In genomic region chr7:135197906-135198655, GRCh38 we compare ENCODE assay signal across 34 cellular contexts. TPM values are rescaled to one million over a fixed set of nuclear protein-coding genes. Genes with fewer than 3 reads are reported as not detected.
DNase-seq lines count a peak whose midpoint lies in the region; ATAC-seq and TF ChIP-seq lines count a peak whose summit lies in the region.
"Had no signal": no experiment of that assay in that cellular context is flagged by ENCODE, and none has a peak within 500 bp of the region (broad histone marks: within the 10 kb centered on the region; RNA-seq: fewer than 3 reads in every experiment).

No MANE protein-coding gene starts in this region.

- TF ChIP-seq CTCF in endothelial cell (IDR thresholded peaks at IDR 0.05; ENCODE audit: unreplicated experiment): no peak

- no peak overlapping the region for H3K4me3 ChIP-seq in HAP-1
- H3K4me3 ChIP-seq: esophagus muscularis mucosa, gastroesophageal sphincter, GM12878, Peyer's patch, prostate gland, tibial nerve had no signal

- ATAC-seq in activated naive CD8-positive, alpha-beta T cell treated with anti-CD3 and anti-CD28 coated beads, Interleukin-2, amount 50 U/mL, for 24 hours: peak; percentile 72
- ATAC-seq in HG02588 (IDR thresholded peaks at IDR 0.05; ENCODE audit: unreplicated experiment) (peak; percentile 22), HG03354 (IDR thresholded peaks at IDR 0.05; ENCODE audit: poor library complexity, severe bottlenecking, unreplicated experiment) (no peak)
- ATAC-seq: gastroesophageal sphincter, HCT116, sciatic nerve had no signal

- peak overlapping the region; percentile 6 for H3K27ac Mint-ChIP-seq in activated naive CD8-positive, alpha-beta T cell treated with anti-CD3 and anti-CD28 coated beads, Interleukin-2, amount 50 U/mL, for 24 hours
- H3K27ac Mint-ChIP-seq in activated naive CD8-positive, alpha-beta T cell treated with anti-CD3 and anti-CD28 coated beads for 36 hours: no peak overlapping the region
- H3K27ac Mint-ChIP-seq in endothelial cell (ENCODE audit: unreplicated experiment): no peak overlapping the region
- H3K27ac Mint-ChIP-seq: activated naive CD4-positive, alpha-beta T cell treated with anti-CD3 and anti-CD28 coated beads, Interleukin-2, amount 50 U/mL, for 24 hours; endodermal cell; naive B cell had no signal

- H3K9me3 Mint-ChIP-seq in activated naive CD8-positive, alpha-beta T cell treated with anti-CD3 and anti-CD28 coated beads, Interleukin-2, amount 50 U/mL, for 24 hours: no peaks in the 10 kb centered on the region
- no peaks in the 10 kb centered on the region for H3K9me3 Mint-ChIP-seq in activated naive CD8-positive, alpha-beta T cell treated with anti-CD3 and anti-CD28 coated beads for 36 hours
- no peaks in the 10 kb centered on the region for H3K9me3 Mint-ChIP-seq in endothelial cell (ENCODE audit: unreplicated experiment)
- H3K9me3 Mint-ChIP-seq: activated naive CD4-positive, alpha-beta T cell treated with anti-CD3 and anti-CD28 coated beads, Interleukin-2, amount 50 U/mL, for 24 hours; endodermal cell; IgD-negative memory B cell; naive B cell had no signal

- no peak for DNase-seq in activated naive CD8-positive, alpha-beta T cell treated with anti-CD3 and anti-CD28 coated beads, Interleukin-2, amount 50 U/mL, for 24 hours
- no peak for DNase-seq in activated naive CD8-positive, alpha-beta T cell treated with anti-CD3 and anti-CD28 coated beads for 36 hours
- no peak for DNase-seq in endothelial cell (ENCODE audit: low spot score)
- peak; percentile 22 for DNase-seq in stimulated activated CD8-positive, alpha-beta memory T cell treated with anti-CD3 and anti-CD28 coated beads, Interleukin-4, amount 100 ng/mL, for 48 hours
- DNase-seq in HAP-1 (ENCODE audit: low spot score in 2 of 2): no peak
- DNase-seq in activated CD4-positive, CD25-positive, alpha-beta regulatory T cell treated with anti-CD3 and anti-CD28 coated beads, Interleukin-2, amount 50 U/mL, for 72 hours: no peak
- DNase-seq: activated CD8-positive, alpha-beta memory T cell treated with anti-CD3 and anti-CD28 coated beads, Interleukin-2, amount 50 U/mL, for 4 hours; aorta; BE2C; central memory CD4-positive, alpha-beta T cell; DMS 273 treated with DMSO at 0.1 percent for 48 hours; endodermal cell; kidney glomerular epithelial cell; midbrain; naive B cell; NCI-H146; NCI-H446 treated with DMSO at 0.1 percent for 48 hours; NCI-H774; Peyer's patch; SHP77 treated with DMSO at 0.1 percent for 48 hours; stimulated activated CD4-positive, alpha-beta T cell treated with anti-CD3 and anti-CD28 coated beads, Interleukin-12 subunit alpha, Interleukin-12 subunit beta, amount 100 ng/mL, for 4 hours; stimulated activated CD4-positive, alpha-beta T cell treated with anti-CD3 and anti-CD28 coated beads, Interleukin-2, amount 100 ng/mL, for 48 hours had no signal

- H3K27me3 Mint-ChIP-seq in activated naive CD8-positive, alpha-beta T cell treated with anti-CD3 and anti-CD28 coated beads, Interleukin-2, amount 50 U/mL, for 24 hours: no peaks in the 10 kb centered on the region
- H3K27me3 Mint-ChIP-seq in activated naive CD8-positive, alpha-beta T cell treated with anti-CD3 and anti-CD28 coated beads for 36 hours: no peaks in the 10 kb centered on the region
- H3K27me3 Mint-ChIP-seq in endothelial cell (ENCODE audit: unreplicated experiment): no peaks in the 10 kb centered on the region
- H3K27me3 Mint-ChIP-seq: activated naive CD4-positive, alpha-beta T cell treated with anti-CD3 and anti-CD28 coated beads, Interleukin-2, amount 50 U/mL, for 24 hours; IgD-negative memory B cell; naive B cell had no signal

- H3K4me3 Mint-ChIP-seq in activated naive CD8-positive, alpha-beta T cell treated with anti-CD3 and anti-CD28 coated beads, Interleukin-2, amount 50 U/mL, for 24 hours: no peak overlapping the region
- no peak overlapping the region for H3K4me3 Mint-ChIP-seq in activated naive CD8-positive, alpha-beta T cell treated with anti-CD3 and anti-CD28 coated beads for 36 hours
- peak overlapping the region; percentile 25 for H3K4me3 Mint-ChIP-seq in endothelial cell (ENCODE audit: unreplicated experiment)
- H3K4me3 Mint-ChIP-seq: activated naive CD4-positive, alpha-beta T cell treated with anti-CD3 and anti-CD28 coated beads, Interleukin-2, amount 50 U/mL, for 24 hours; endodermal cell; IgD-negative memory B cell; naive B cell had no signal

- H3K36me3 Mint-ChIP-seq in activated naive CD8-positive, alpha-beta T cell treated with anti-CD3 and anti-CD28 coated beads, Interleukin-2, amount 50 U/mL, for 24 hours (ENCODE audit: low read depth): peaks cover 44% of the 10 kb centered on the region
- peaks cover 25% of the 10 kb centered on the region for H3K36me3 Mint-ChIP-seq in activated naive CD8-positive, alpha-beta T cell treated with anti-CD3 and anti-CD28 coated beads for 36 hours
- H3K36me3 Mint-ChIP-seq in endothelial cell (ENCODE audit: low read depth, unreplicated experiment): peaks cover 22% of the 10 kb centered on the region

- in situ Hi-C loops in HAP-1 (cut with MboI; ENCODE audit: low sequenced_read_pairs): no loop called here

- no peaks in the 10 kb centered on the region; the same call in 1 of the 2 replicates for H3K4me1 ChIP-seq in HAP-1
- H3K4me1 ChIP-seq: Peyer's patch, prostate gland had no signal

- H3K9me3 ChIP-seq in HAP-1: no peaks in the 10 kb centered on the region
- H3K9me3 ChIP-seq: BE2C, esophagus muscularis mucosa, gastroesophageal sphincter, neutrophil, Peyer's patch, prostate gland, tibial nerve had no signal

- no peaks in the 10 kb centered on the region for H3K27me3 ChIP-seq in HAP-1 (ENCODE audit: low read depth)
- H3K27me3 ChIP-seq: BE2C, esophagus muscularis mucosa, gastroesophageal sphincter, neutrophil, Peyer's patch, tibial nerve had no signal

- H3K36me3 ChIP-seq in HAP-1 (replicated peaks): peaks cover 9% of the 10 kb centered on the region
- H3K36me3 ChIP-seq: BE2C had no signal

- peaks cover 24% of the 10 kb centered on the region for H3K4me1 Mint-ChIP-seq in activated naive CD8-positive, alpha-beta T cell treated with anti-CD3 and anti-CD28 coated beads, Interleukin-2, amount 50 U/mL, for 24 hours
- peaks cover 12% of the 10 kb centered on the region for H3K4me1 Mint-ChIP-seq in activated naive CD8-positive, alpha-beta T cell treated with anti-CD3 and anti-CD28 coated beads for 36 hours
- H3K4me1 Mint-ChIP-seq in endothelial cell (ENCODE audit: unreplicated experiment): no peaks in the 10 kb centered on the region

RNA-seq across cellular contexts. Expression of gene WDR91, which starts 13.2 kb away (rescaled TPM):
- total RNA-seq in activated naive CD8-positive, alpha-beta T cell treated with anti-CD3 and anti-CD28 coated beads for 36 hours: 10 to 100 TPM; 12.3 to 14.0 TPM
- 11.5 TPM for total RNA-seq in endothelial cell (ENCODE audit: unreplicated experiment)

RNA-seq across cellular contexts. Expression of gene CYREN, which starts 27.6 kb away (rescaled TPM):
- total RNA-seq in activated naive CD8-positive, alpha-beta T cell treated with anti-CD3 and anti-CD28 coated beads for 36 hours: 10 to 100 TPM; 51.7 to 54.4 TPM
- 38.1 TPM for total RNA-seq in endothelial cell (ENCODE audit: unreplicated experiment)

RNA-seq across cellular contexts. Expression of gene STRA8, which starts 35.6 kb away (rescaled TPM):
- not detected for total RNA-seq in activated naive CD8-positive, alpha-beta T cell treated with anti-CD3 and anti-CD28 coated beads for 36 hours
- total RNA-seq in endothelial cell (ENCODE audit: unreplicated experiment): not detected
- total RNA-seq: aorta, endodermal cell, esophagus muscularis mucosa, gastroesophageal sphincter, GM12878, Peyer's patch, prostate gland, sciatic nerve, tibial nerve had no signal

RNA-seq across cellular contexts. Expression of gene TMEM140, which starts 50.2 kb away (rescaled TPM):
- total RNA-seq in activated naive CD8-positive, alpha-beta T cell treated with anti-CD3 and anti-CD28 coated beads for 36 hours: 10 to 100 TPM; 12.7 to 12.8 TPM
- total RNA-seq in endothelial cell (ENCODE audit: unreplicated experiment): not detected
- total RNA-seq: endodermal cell had no signal
